ENCODE assay signal across 26 cellular contexts in the genomic region with DNA sequence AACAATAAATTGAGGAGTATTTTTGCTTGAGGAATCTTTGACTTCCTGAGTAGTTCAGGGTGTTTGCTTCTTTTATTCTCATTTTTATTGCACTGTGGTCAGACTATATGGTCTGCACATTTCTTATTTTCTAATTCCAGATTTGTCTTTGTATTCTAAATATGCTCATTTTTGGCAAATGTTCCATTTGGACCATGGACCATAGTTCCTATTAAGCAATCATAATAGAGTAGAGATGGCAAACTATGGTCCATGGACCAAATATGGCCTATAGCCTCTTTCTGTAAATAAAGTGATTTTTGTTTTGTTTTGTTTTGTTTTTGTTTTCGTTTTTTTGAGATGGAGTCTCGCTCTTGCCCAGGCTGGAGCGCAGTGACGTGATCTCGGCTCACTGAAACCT. TPM values are rescaled to one million over a fixed set of nuclear protein-coding genes. Genes with fewer than 3 reads are reported as not detected.
A peak's percentile ranks its signal among the peaks of the same experiment; 100 is the strongest.
DNase-seq lines count a peak whose midpoint lies in the region; ATAC-seq and TF ChIP-seq lines count a peak whose summit lies in the region.
"Had no signal": no experiment of that assay in that cellular context is flagged by ENCODE, and none has a peak within 500 bp of the region (broad histone marks: within the 10 kb centered on the region; RNA-seq: fewer than 3 reads in every experiment).

No MANE protein-coding gene starts in this region.

- H3K9me3 ChIP-seq in PC-3 (ENCODE audit: low read length) = no peaks in the 10 kb centered on the region
- H3K9me3 ChIP-seq in fibroblast of lung (ENCODE audit: control insufficient read depth, insufficient read depth, low read depth, low read length) = no peaks in the 10 kb centered on the region
- H3K9me3 ChIP-seq: esophagus muscularis mucosa had no signal

- H3K9me3 Mint-ChIP-seq in osteocyte (ENCODE audit: unreplicated experiment) = no peaks in the 10 kb centered on the region
- H3K9me3 Mint-ChIP-seq: activated CD4-positive, alpha-beta memory T cell treated with anti-CD3 and anti-CD28 coated beads for 36 hours; activated naive CD4-positive, alpha-beta T cell treated with anti-CD3 and anti-CD28 coated beads, Interleukin-2, amount 50 U/mL, for 72 hours had no signal

- H4K20me1 ChIP-seq in PC-3 (ENCODE audit: low read length) (peaks cover 62% of the 10 kb centered on the region), fibroblast of lung (ENCODE audit: control insufficient read depth, extremely low read depth, insufficient read depth, low read length) (no peaks in the 10 kb centered on the region)

- no TSS peak for BruUV-seq in PC-3 (replicated peaks; lab: Mats Ljungman, UMichigan)

- H3K36me3 ChIP-seq in ACC112 (ENCODE audit: insufficient read depth, low read length) = no peaks in the 10 kb centered on the region
- H3K36me3 ChIP-seq in PC-3 (ENCODE audit: low read depth, low read length) = peaks cover 42% of the 10 kb centered on the region
- H3K36me3 ChIP-seq in fibroblast of lung (ENCODE audit: control insufficient read depth, insufficient read depth, low read length) = no peaks in the 10 kb centered on the region
- H3K36me3 ChIP-seq: esophagus muscularis mucosa had no signal

- H3K79me2 ChIP-seq in ACC112 (ENCODE audit: control insufficient read depth, insufficient read depth, low read length, unreplicated experiment) (peaks cover 29% of the 10 kb centered on the region), PC-3 (ENCODE audit: low read length) (peaks cover 97% of the 10 kb centered on the region), fibroblast of lung (ENCODE audit: control insufficient read depth, insufficient read depth, low read length) (peaks cover 29% of the 10 kb centered on the region)

- H3K27me3 Mint-ChIP-seq in osteocyte (ENCODE audit: unreplicated experiment) = no peaks in the 10 kb centered on the region

- H3K4me1 Mint-ChIP-seq in osteocyte (ENCODE audit: unreplicated experiment) = peaks cover 57% of the 10 kb centered on the region

- H3K4me2 ChIP-seq in PC-3 (ENCODE audit: low read length) = peak overlapping the region; percentile 93
- peak overlapping the region; percentile 11 for H3K4me2 ChIP-seq in fibroblast of lung (ENCODE audit: extremely low read depth, insufficient read depth, low read length)

- no peak overlapping the region for H3K27ac ChIP-seq in ACC112 (ENCODE audit: low read depth, low read length)
- H3K27ac ChIP-seq in PC-3 (ENCODE audit: low read length) = peak overlapping the region; percentile 99
- H3K27ac ChIP-seq in fibroblast of lung (ENCODE audit: insufficient read depth, low read length) = no peak overlapping the region

- no peak overlapping the region for H3K27ac Mint-ChIP-seq in osteocyte (ENCODE audit: unreplicated experiment)
- H3K27ac Mint-ChIP-seq: activated CD4-positive, alpha-beta memory T cell treated with anti-CD3 and anti-CD28 coated beads for 36 hours; activated naive CD4-positive, alpha-beta T cell treated with anti-CD3 and anti-CD28 coated beads, Interleukin-2, amount 50 U/mL, for 72 hours; naive thymus-derived CD4-positive, alpha-beta T cell had no signal

- no peaks in the 10 kb centered on the region for H3K36me3 Mint-ChIP-seq in osteocyte (ENCODE audit: unreplicated experiment)
- H3K36me3 Mint-ChIP-seq: activated CD4-positive, alpha-beta memory T cell treated with anti-CD3 and anti-CD28 coated beads for 36 hours; activated naive CD4-positive, alpha-beta T cell treated with anti-CD3 and anti-CD28 coated beads, Interleukin-2, amount 50 U/mL, for 72 hours; CD4-positive, CD25-positive, alpha-beta regulatory T cell; naive thymus-derived CD4-positive, alpha-beta T cell had no signal

- H3K9me2 ChIP-seq in PC-3 (replicated peaks; ENCODE audit: low read length) = no peaks in the 10 kb centered on the region

- H3K9ac ChIP-seq in PC-3 (ENCODE audit: low read length) (peak overlapping the region; percentile 98), fibroblast of lung (ENCODE audit: insufficient read depth, low read length) (no peak overlapping the region)

- no peak overlapping the region for H2AFZ ChIP-seq in ACC112 (ENCODE audit: low read length, unreplicated experiment)
- no peak overlapping the region for H2AFZ ChIP-seq in PC-3 (ENCODE audit: low read length)
- no peak overlapping the region for H2AFZ ChIP-seq in fibroblast of lung (ENCODE audit: low read length)

- no peak for ATAC-seq in PC-3
- ATAC-seq in HG02852 (IDR thresholded peaks at IDR 0.05; ENCODE audit: unreplicated experiment) = no peak
- ATAC-seq: activated naive CD4-positive, alpha-beta T cell treated with anti-CD3 and anti-CD28 coated beads, Interleukin-2, amount 50 U/mL, for 72 hours; K562; naive thymus-derived CD4-positive, alpha-beta T cell had no signal

- POLR2A ChIA-PET in PC-3 (lab: Charles Lee; ENCODE audit: unreplicated experiment) = interaction anchor here (0.7 to 1.0 kb wide), 2 partner anchors 16 to 507 kb away, joined by 5 read pairs; no protein-coding TSS in a partner anchor

- DNase-seq in PC-3 (no peak), fibroblast of lung (ENCODE audit: low read depth in 2 of 2) (no peak), osteocyte (ENCODE audit: extremely low spot score, unreplicated experiment) (no peak), NCI-H2171 treated with DMSO at 0.1 percent for 48 hours (lab: John Stamatoyannopoulos, UW) (no peak), DMS153 (lab: John Stamatoyannopoulos, UW) (no peak)
- DNase-seq in activated CD4-positive, alpha-beta T cell treated with anti-CD3 and anti-CD28 coated beads, Interleukin-2, amount 50 U/mL, for 1 hour = no peak
- DNase-seq: activated CD4-positive, alpha-beta memory T cell treated with anti-CD3 and anti-CD28 coated beads for 36 hours; activated T-cell treated with anti-CD3 and anti-CD28 coated beads, Interleukin-2, amount 50 U/mL, for 48 hours; CD4-positive, CD25-positive, alpha-beta regulatory T cell; GOT3; naive thymus-derived CD4-positive, alpha-beta T cell; NCI-H1092 treated with DMSO at 0.1 percent for 48 hours; NCI-H2081; NCI-H510A; SHP77 treated with DMSO at 0.1 percent for 48 hours; stimulated activated CD8-positive, alpha-beta memory T cell treated with anti-CD3 and anti-CD28 coated beads, Interleukin-4, amount 100 ng/mL, for 48 hours; substantia nigra; T-helper 1 cell had no signal

- intact Hi-C loops in PC-3 (cut with micrococcal nuclease) = no loop called here

- peaks cover 38% of the 10 kb centered on the region for H3K4me1 ChIP-seq in ACC112 (ENCODE audit: control insufficient read depth, insufficient read depth, low read length, unreplicated experiment)
- H3K4me1 ChIP-seq in PC-3 (ENCODE audit: insufficient read depth, low read length) = peaks cover 59% of the 10 kb centered on the region
- peaks cover 9% of the 10 kb centered on the region for H3K4me1 ChIP-seq in fibroblast of lung (ENCODE audit: control insufficient read depth, extremely low read depth, insufficient read depth, low read length)

- peak overlapping the region; percentile 83 for H3K4me3 Mint-ChIP-seq in osteocyte (ENCODE audit: unreplicated experiment)
- H3K4me3 Mint-ChIP-seq: activated CD4-positive, alpha-beta memory T cell treated with anti-CD3 and anti-CD28 coated beads for 36 hours had no signal

- CTCF ChIA-PET in PC-3 (lab: Charles Lee) = no interaction called here

- H3K27me3 ChIP-seq in ACC112 (ENCODE audit: insufficient read depth, low read length) = no peaks in the 10 kb centered on the region
- no peaks in the 10 kb centered on the region for H3K27me3 ChIP-seq in PC-3 (ENCODE audit: low read length)
- no peaks in the 10 kb centered on the region for H3K27me3 ChIP-seq in fibroblast of lung (ENCODE audit: control insufficient read depth, insufficient read depth, low read length)
- H3K27me3 ChIP-seq: esophagus muscularis mucosa had no signal

- TF ChIP-seq CTCF in PC-3 (conservative IDR thresholded peaks at IDR 0.05; ENCODE audit: low read depth, low read length) (no peak), fibroblast of lung (conservative IDR thresholded peaks at IDR 0.05 in 1 of 2, IDR thresholded peaks at IDR 0.05 in 1 of 2; ENCODE audit: low read depth in 1 of 2, low read length in 2 of 2) (no peak), osteocyte (IDR thresholded peaks at IDR 0.05) (no peak)

- H3K4me3 ChIP-seq in ACC112 (ENCODE audit: low read depth, low read length) (peak overlapping the region; percentile 85), PC-3 (ENCODE audit: low read length) (peak overlapping the region; percentile 97), fibroblast of lung (replicated peaks in 1 of 4; ENCODE audit: control extremely low read depth in 1 of 4, insufficient read depth in 1 of 4, low read depth in 3 of 4, low read length in 4 of 4) (no peak overlapping the region)
- H3K4me3 ChIP-seq: K562 had no signal

- H3F3A ChIP-seq in PC-3 (ENCODE audit: low read length, unreplicated experiment) = peaks cover 12% of the 10 kb centered on the region

RNA-seq across cellular contexts. Expression of a gene that starts 2.1 kb away (rescaled TPM):
- total RNA-seq in PC-3 (2014; rRNA removed) (140 and 144 TPM in 2 replicates), fibroblast of lung (2.3 and 4.8 TPM in 2 replicates), osteocyte (25.7 and 27.3 TPM in 2 replicates)
- polyA plus RNA-seq in fibroblast of lung = 46.8 and 83.8 TPM in 2 replicates
- 19.1 and 34.8 TPM in 2 replicates for polyA plus RNA-seq in fibroblast of lung (2012)
- 139 and 200 TPM in 2 replicates for polyA minus RNA-seq in fibroblast of lung (ENCODE audit: low replicate concordance)
- polyA plus RNA-seq: CD4-positive, CD25-positive, alpha-beta regulatory T cell had no signal

RNA-seq across cellular contexts. Expression of a gene that starts 58.5 kb away (rescaled TPM):
- total RNA-seq in PC-3 (2014; rRNA removed) (not detected in 2 replicates), fibroblast of lung (not detected in 2 replicates), osteocyte (not detected in 2 replicates)
- 0.08 and 0.35 TPM in 2 replicates for polyA plus RNA-seq in fibroblast of lung
- polyA plus RNA-seq in fibroblast of lung (2012) = 0.38 TPM in 1 of 2 replicates, not detected in the other
- polyA minus RNA-seq in fibroblast of lung (ENCODE audit: low replicate concordance) = 3.2 and 3.5 TPM in 2 replicates
- total RNA-seq: A673; activated naive CD4-positive, alpha-beta T cell treated with anti-CD3 and anti-CD28 coated beads, Interleukin-2, amount 50 U/mL, for 72 hours; CD4-positive, CD25-positive, alpha-beta regulatory T cell; Daoy; K562; posterior vena cava had no signal

Comparison
In these comparisons a context has a peak if more than half of its experiments do, and no peak if none do; other contexts are left out.
1. H3K4me3 ChIP-seq: peak in ACC112 (single experiment) and PC-3 (single experiment); none in fibroblast of lung (0 of 4).